Comparison of ENCODE assay signal across 11 cellular contexts in genomic region chr12:49198431-49199155, GRCh38. TPM values are rescaled to one million over a fixed set of nuclear protein-coding genes. Genes with fewer than 3 reads are reported as not detected.
DNase-seq lines count a peak whose midpoint lies in the region; ATAC-seq and TF ChIP-seq lines count a peak whose summit lies in the region.
"Had no signal": no experiment of that assay in that cellular context is flagged by ENCODE, and none has a peak within 500 bp of the region (broad histone marks: within the 10 kb centered on the region; RNA-seq: fewer than 3 reads in every experiment).

No MANE protein-coding gene starts in this region.

- H3K36me3 Mint-ChIP-seq in type B pancreatic cell, result no peaks in the 10 kb centered on the region

- no peak for ATAC-seq in GM21825 (IDR thresholded peaks at IDR 0.05; ENCODE audit: unreplicated experiment)

- H3K4me3 ChIP-seq in H7 (ENCODE audit: insufficient read depth, low read depth, low read length), result no peak overlapping the region
- H3K4me3 ChIP-seq: BLaER1, suprapubic skin had no signal

- in situ Hi-C loops in KBM-7 (cut with MboI; ENCODE audit: low pct_unique_long_range_greater_than_20kb, low sequenced_read_pairs), result no loop called here

- TF ChIP-seq CTCF in type B pancreatic cell (conservative IDR thresholded peaks at IDR 0.05), result no peak

- no peaks in the 10 kb centered on the region for H3K36me3 ChIP-seq in H7 (replicated peaks; ENCODE audit: control insufficient read depth, insufficient read depth, low read length)
- H3K36me3 ChIP-seq: BLaER1, suprapubic skin had no signal

- H3K27me3 Mint-ChIP-seq in type B pancreatic cell, result no peaks in the 10 kb centered on the region

- no peaks in the 10 kb centered on the region for H3K9me3 Mint-ChIP-seq in type B pancreatic cell

- H3K4me1 Mint-ChIP-seq in type B pancreatic cell (ENCODE audit: unreplicated experiment), result peaks cover 29% of the 10 kb centered on the region

- H3K4me3 Mint-ChIP-seq in type B pancreatic cell, result no peak overlapping the region

- DNase-seq in SHP77 (lab: John Stamatoyannopoulos, UW), result peak; percentile 1 to 19
- DNase-seq in SHP77 treated with DMSO at 0.1 percent for 48 hours (lab: John Stamatoyannopoulos, UW), result no peak
- peak; percentile 82 for DNase-seq in amniotic epithelial cell (ENCODE audit: low read depth)
- peak; percentile 62 to 78 for DNase-seq in hippocampal formation (lab: John Stamatoyannopoulos, UW)
- no peak for DNase-seq in type B pancreatic cell (ENCODE audit: extremely low spot score, unreplicated experiment)
- DNase-seq in KBM-7, result no peak
- DNase-seq in H7, result no peak
- DNase-seq: activated CD4-positive, CD25-positive, alpha-beta regulatory T cell had no signal

- peak overlapping the region; percentile 29 for H3K27ac Mint-ChIP-seq in type B pancreatic cell

- H3K27me3 ChIP-seq in H7 (ENCODE audit: control insufficient read depth, insufficient read depth, low read length), result no peaks in the 10 kb centered on the region
- H3K27me3 ChIP-seq: BLaER1, suprapubic skin had no signal

RNA-seq across cellular contexts. Expression of gene TUBA1A, which starts 9.7 kb away (rescaled TPM):
- total RNA-seq in type B pancreatic cell (ENCODE audit: low replicate concordance), result 211 and 489 TPM in 2 replicates
- total RNA-seq in H7 (2014; rRNA removed; shearing (Covaris generic)), result 268 and 321 TPM in 2 replicates

Comparison
In these comparisons a context has a peak if more than half of its experiments do, and no peak if none do; other contexts are left out.
1. DNase-seq: peak in SHP77 (2 of 2), amniotic epithelial cell (single experiment) and hippocampal formation (2 of 2); none in SHP77 treated with DMSO at 0.1 percent for 48 hours (single experiment), type B pancreatic cell (single experiment), KBM-7 (single experiment) and H7 (single experiment).